ENCODE assay signal across 7 cellular contexts in genomic region chr3:98900265-98901031, GRCh38.
DNase-seq lines count a peak whose midpoint lies in the region; ATAC-seq and TF ChIP-seq lines count a peak whose summit lies in the region.

No MANE protein-coding gene starts in this region.

- DNase-seq in HAP-1 (ENCODE audit: low spot score in 2 of 2) = no peak
- no peak for DNase-seq in SK-N-MC (ENCODE audit: low read depth, low spot score)
- no peak for DNase-seq in foreskin fibroblast
- DNase-seq in activated CD4-positive, CD25-positive, alpha-beta regulatory T cell treated with anti-CD3 and anti-CD28 coated beads, Interleukin-2, amount 50 U/mL, for 72 hours = no peak

- no peaks in the 10 kb centered on the region; the same call in 1 of the 2 replicates for H3K36me3 ChIP-seq in HAP-1 (replicated peaks)
- no peaks in the 10 kb centered on the region for H3K36me3 ChIP-seq in SK-N-MC (ENCODE audit: insufficient read depth, low read length)

- H3K9me3 ChIP-seq in HAP-1 = no peaks in the 10 kb centered on the region
- H3K9me3 ChIP-seq in SK-N-MC (ENCODE audit: low read depth, low read length) = no peaks in the 10 kb centered on the region

- H3K4me3 ChIP-seq in HAP-1 (peak overlapping the region; percentile 84), SK-N-MC (peak overlapping the region; percentile 93), foreskin fibroblast (ENCODE audit: low read depth in 1 of 2, low read length in 2 of 2) (peak overlapping the region; percentile 79 to 84), skin epidermis (peak overlapping the region; percentile 52 to 94 (median 70))

- peak overlapping the region; percentile 86 for H3K9ac ChIP-seq in SK-N-MC (ENCODE audit: insufficient read length)

- no peaks in the 10 kb centered on the region for H3K27me3 ChIP-seq in HAP-1 (ENCODE audit: low read depth)

- no peak overlapping the region for H3K27ac ChIP-seq in SK-N-MC
- H3K27ac ChIP-seq in skin epidermis = peak overlapping the region in 17 of 21 experiments; percentile 22 to 95 (median 86)

- no peak for ATAC-seq in GM19467 (IDR thresholded peaks at IDR 0.05; ENCODE audit: unreplicated experiment)
- ATAC-seq in activated CD4-positive, CD25-positive, alpha-beta regulatory T cell treated with anti-CD3 and anti-CD28 coated beads, Interleukin-2, amount 50 U/mL, for 24 hours = no peak

- TF ChIP-seq CTCF in foreskin fibroblast (IDR thresholded peaks at IDR 0.05; ENCODE audit: low read depth, low read length) = no peak

- H3K4me1 ChIP-seq in HAP-1 = peaks cover 15% of the 10 kb centered on the region

- in situ Hi-C loops in HAP-1 (cut with MboI; ENCODE audit: low sequenced_read_pairs) = no loop called here
